1 cellular context compared by ENCODE assay signal in genomic region chr20:47586648-47587306, GRCh38.
A peak's percentile ranks its signal among the peaks of the same experiment; 100 is the strongest.
TF ChIP-seq lines count a peak whose summit lies in the region.

No MANE protein-coding gene starts in this region.

TF ChIP-seq in HCT116, 20 proteins besides CTCF, POLR2A, EP300 and RAD21 (continued from another document):
- TF ChIP-seq SP1 (IDR thresholded peaks at IDR 0.05; ENCODE audit: low read depth) (0 out of 2 replicates have a peak, but pooled peaks have one; percentile 11), YY1 (IDR thresholded peaks at IDR 0.05; ENCODE audit: extremely low read depth, insufficient replicate concordance, low read depth, low read length) (no peak)
TF ChIP-seq in HCT116: peak in this region for 4.
